Comparison of ENCODE assay signal across 29 cellular contexts in genomic region chr16:13833510-13833909, GRCh38.
"Had no signal": no experiment of that assay in that cellular context is flagged by ENCODE, and none has a peak within 500 bp of the region (broad histone marks: within the 10 kb centered on the region; RNA-seq: fewer than 3 reads in every experiment).

No MANE protein-coding gene starts in this region.

- FAIRE-seq: endothelial cell of umbilical vein, frontal cortex had no signal

- DNase-seq: activated CD4-positive, alpha-beta T cell treated with anti-CD3 and anti-CD28 coated beads for 1 hour; activated CD4-positive, alpha-beta T cell treated with anti-CD3 and anti-CD28 coated beads for 4 hours; activated CD4-positive, alpha-beta T cell treated with anti-CD3 and anti-CD28 coated beads, Interleukin-2, amount 50 U/mL, for 1 hour; activated CD4-positive, alpha-beta T cell treated with anti-CD3 and anti-CD28 coated beads, Interleukin-2, amount 50 U/mL, for 48 hours; activated CD8-positive, alpha-beta memory T cell treated with anti-CD3 and anti-CD28 coated beads for 24 hours; activated CD8-positive, alpha-beta T cell treated with anti-CD3 and anti-CD28 coated beads for 36 hours; activated effector memory CD4-positive, alpha-beta T cell treated with anti-CD3 and anti-CD28 coated beads, Interleukin-2, amount 50 U/mL, for 16 hours; activated naive CD4-positive, alpha-beta T cell treated with anti-CD3 and anti-CD28 coated beads for 36 hours; activated naive CD8-positive, alpha-beta T cell treated with anti-CD3 and anti-CD28 coated beads for 36 hours; activated naive CD8-positive, alpha-beta T cell treated with anti-CD3 and anti-CD28 coated beads, Interleukin-2, amount 50 U/mL, for 24 hours; activated T-cell treated with anti-CD3 and anti-CD28 coated beads, Interleukin-2, amount 50 U/mL, for 48 hours; adrenal gland; amygdala; aorta; body of pancreas; central memory CD4-positive, alpha-beta T cell; cerebellar nuclear complex; colonic mucosa; effector CD8-positive, alpha-beta T cell; esophagus squamous epithelium; foreskin fibroblast; head of caudate nucleus; T-helper 2 cell had no signal

- H3K27ac ChIP-seq: adrenal gland, body of pancreas, cardiac muscle cell, colonic mucosa, epithelial cell of prostate, esophagus squamous epithelium, VCaP had no signal

- H3K9me3 ChIP-seq: adrenal gland, body of pancreas, colonic mucosa, esophagus squamous epithelium had no signal

- ATAC-seq: activated CD8-positive, alpha-beta T cell treated with anti-CD3 and anti-CD28 coated beads for 36 hours; activated naive CD8-positive, alpha-beta T cell treated with anti-CD3 and anti-CD28 coated beads, Interleukin-2, amount 50 U/mL, for 24 hours; body of pancreas; WTC11 had no signal

- H3K27me3 ChIP-seq: adrenal gland, body of pancreas, cardiac muscle cell, colonic mucosa had no signal

- H3K4me1 ChIP-seq: adrenal gland, body of pancreas, colonic mucosa, esophagus squamous epithelium had no signal

- H3K4me3 ChIP-seq: adrenal gland, body of pancreas, cardiac muscle cell, colonic mucosa, esophagus squamous epithelium had no signal

- H3K36me3 ChIP-seq: adrenal gland, cardiac muscle cell, colonic mucosa, esophagus squamous epithelium had no signal
